Comparison of ENCODE assay signal across 2 cellular contexts in the genomic region with DNA sequence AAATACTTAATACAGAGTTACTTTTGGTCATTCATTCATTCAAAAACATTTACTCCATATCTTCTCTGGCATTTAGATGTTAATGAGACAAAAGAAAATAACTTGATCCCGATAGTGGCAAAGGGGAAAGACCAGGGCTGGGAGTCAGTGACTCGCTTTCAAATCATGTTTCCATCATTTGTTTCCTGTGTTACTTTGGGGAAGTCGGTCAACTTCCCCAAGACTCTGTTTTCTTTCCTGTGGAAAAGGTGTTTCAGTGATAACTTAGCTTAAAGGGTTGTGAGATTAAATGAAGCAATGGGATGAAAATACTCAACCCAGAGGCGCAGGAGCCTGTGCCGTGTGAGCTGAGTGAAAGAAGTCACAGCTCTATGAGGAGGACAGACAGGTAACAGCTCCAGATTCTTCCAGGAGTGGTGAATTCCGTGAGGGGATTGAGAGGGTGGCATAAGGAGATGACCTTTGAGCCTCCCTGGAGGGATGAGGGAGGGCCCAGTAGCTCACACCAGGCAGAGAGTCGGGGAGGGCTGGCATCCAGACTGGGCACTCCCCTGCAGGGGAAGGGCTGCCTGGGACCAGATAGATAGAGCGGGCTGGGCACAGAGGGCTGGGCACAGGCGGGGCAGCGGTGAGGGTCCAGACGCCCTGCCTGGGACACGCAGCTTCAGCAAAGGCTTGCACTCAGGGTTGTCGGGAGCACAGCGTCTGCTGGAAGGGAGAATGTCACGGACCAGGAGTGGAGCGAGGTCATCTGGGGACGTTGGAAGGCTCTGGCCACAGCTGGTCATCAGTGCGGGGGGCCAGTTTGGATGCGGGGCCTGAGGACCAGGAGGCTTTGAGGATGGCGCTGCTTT.
TF ChIP-seq lines count a peak whose summit lies in the region.

No MANE protein-coding gene starts in this region.

TF ChIP-seq in IMR-90, 13 proteins besides CTCF, POLR2A, EP300 and RAD21:
- TF ChIP-seq SMC3 (IDR thresholded peaks at IDR 0.05; ENCODE audit: low read depth, low read length) (no peak), MAZ (IDR thresholded peaks at IDR 0.05; ENCODE audit: borderline replicate concordance, low read depth, low read length) (no peak), MXI1 (IDR thresholded peaks at IDR 0.05; ENCODE audit: borderline replicate concordance, low read depth, low read length) (no peak), NFE2L2 (IDR thresholded peaks at IDR 0.05; ENCODE audit: low read depth, low read length) (no peak), CEBPB (IDR thresholded peaks at IDR 0.05; ENCODE audit: low read depth, low read length) (no peak), MAFK (IDR thresholded peaks at IDR 0.05; ENCODE audit: low read depth, low read length) (no peak), FOS (IDR thresholded peaks at IDR 0.05; ENCODE audit: low read depth, low read length) (no peak), CHD1 (IDR thresholded peaks at IDR 0.05; ENCODE audit: low read depth, low read length) (no peak), RCOR1 (IDR thresholded peaks at IDR 0.05; ENCODE audit: insufficient replicate concordance, low read length) (no peak), RFX5 (IDR thresholded peaks at IDR 0.05; ENCODE audit: low read depth, low read length) (no peak), BHLHE40 (IDR thresholded peaks at IDR 0.05; ENCODE audit: low read depth, low read length) (no peak)
- TF ChIP-seq, protein P1, sequence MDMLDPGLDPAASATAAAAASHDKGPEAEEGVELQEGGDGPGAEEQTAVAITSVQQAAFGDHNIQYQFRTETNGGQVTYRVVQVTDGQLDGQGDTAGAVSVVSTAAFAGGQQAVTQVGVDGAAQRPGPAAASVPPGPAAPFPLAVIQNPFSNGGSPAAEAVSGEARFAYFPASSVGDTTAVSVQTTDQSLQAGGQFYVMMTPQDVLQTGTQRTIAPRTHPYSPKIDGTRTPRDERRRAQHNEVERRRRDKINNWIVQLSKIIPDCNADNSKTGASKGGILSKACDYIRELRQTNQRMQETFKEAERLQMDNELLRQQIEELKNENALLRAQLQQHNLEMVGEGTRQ (IDR thresholded peaks at IDR 0.05; ENCODE audit: low read depth, low read length) = no peak
- TF ChIP-seq, protein P2, sequence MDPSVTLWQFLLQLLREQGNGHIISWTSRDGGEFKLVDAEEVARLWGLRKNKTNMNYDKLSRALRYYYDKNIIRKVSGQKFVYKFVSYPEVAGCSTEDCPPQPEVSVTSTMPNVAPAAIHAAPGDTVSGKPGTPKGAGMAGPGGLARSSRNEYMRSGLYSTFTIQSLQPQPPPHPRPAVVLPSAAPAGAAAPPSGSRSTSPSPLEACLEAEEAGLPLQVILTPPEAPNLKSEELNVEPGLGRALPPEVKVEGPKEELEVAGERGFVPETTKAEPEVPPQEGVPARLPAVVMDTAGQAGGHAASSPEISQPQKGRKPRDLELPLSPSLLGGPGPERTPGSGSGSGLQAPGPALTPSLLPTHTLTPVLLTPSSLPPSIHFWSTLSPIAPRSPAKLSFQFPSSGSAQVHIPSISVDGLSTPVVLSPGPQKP (IDR thresholded peaks at IDR 0.05; ENCODE audit: borderline replicate concordance, low read depth, low read length) = no peak

TF ChIP-seq in H1, 55 proteins besides CTCF, POLR2A, EP300 and RAD21:
- TF ChIP-seq BCL11A (IDR thresholded peaks at IDR 0.05; ENCODE audit: low read depth in 2 of 2, low read length in 2 of 2) (no peak), PHF8 (conservative IDR thresholded peaks at IDR 0.05; ENCODE audit: low read depth, low read length) (no peak), SP1 (IDR thresholded peaks at IDR 0.05; ENCODE audit: low read depth, low read length) (no peak), HDAC6 (IDR thresholded peaks at IDR 0.05; ENCODE audit: low read depth, low read length) (no peak), RFX5 (IDR thresholded peaks at IDR 0.05; ENCODE audit: borderline replicate concordance, low read depth, low read length) (no peak), JUND (IDR thresholded peaks at IDR 0.05; ENCODE audit: low read length) (no peak), NANOG (IDR thresholded peaks at IDR 0.05; ENCODE audit: insufficient read depth, low read depth, low read length, poor library complexity, severe bottlenecking) (no peak), YY1 (IDR thresholded peaks at IDR 0.05; ENCODE audit: low read depth, low read length) (no peak), NRF1 (IDR thresholded peaks at IDR 0.05; ENCODE audit: low read depth, low read length) (no peak), SP2 (IDR thresholded peaks at IDR 0.05; ENCODE audit: low read length) (no peak), CREB1 (IDR thresholded peaks at IDR 0.05) (no peak)
- TF ChIP-seq, protein P3, sequence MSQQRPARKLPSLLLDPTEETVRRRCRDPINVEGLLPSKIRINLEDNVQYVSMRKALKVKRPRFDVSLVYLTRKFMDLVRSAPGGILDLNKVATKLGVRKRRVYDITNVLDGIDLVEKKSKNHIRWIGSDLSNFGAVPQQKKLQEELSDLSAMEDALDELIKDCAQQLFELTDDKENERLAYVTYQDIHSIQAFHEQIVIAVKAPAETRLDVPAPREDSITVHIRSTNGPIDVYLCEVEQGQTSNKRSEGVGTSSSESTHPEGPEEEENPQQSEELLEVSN (IDR thresholded peaks at IDR 0.05) = no peak
- TF ChIP-seq, protein P1 (IDR thresholded peaks at IDR 0.05; ENCODE audit: low read length) = no peak
- TF ChIP-seq, protein P4, sequence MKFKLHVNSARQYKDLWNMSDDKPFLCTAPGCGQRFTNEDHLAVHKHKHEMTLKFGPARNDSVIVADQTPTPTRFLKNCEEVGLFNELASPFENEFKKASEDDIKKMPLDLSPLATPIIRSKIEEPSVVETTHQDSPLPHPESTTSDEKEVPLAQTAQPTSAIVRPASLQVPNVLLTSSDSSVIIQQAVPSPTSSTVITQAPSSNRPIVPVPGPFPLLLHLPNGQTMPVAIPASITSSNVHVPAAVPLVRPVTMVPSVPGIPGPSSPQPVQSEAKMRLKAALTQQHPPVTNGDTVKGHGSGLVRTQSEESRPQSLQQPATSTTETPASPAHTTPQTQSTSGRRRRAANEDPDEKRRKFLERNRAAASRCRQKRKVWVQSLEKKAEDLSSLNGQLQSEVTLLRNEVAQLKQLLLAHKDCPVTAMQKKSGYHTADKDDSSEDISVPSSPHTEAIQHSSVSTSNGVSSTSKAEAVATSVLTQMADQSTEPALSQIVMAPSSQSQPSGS (IDR thresholded peaks at IDR 0.05; ENCODE audit: low read length) = no peak
